Comparison of ENCODE assay signal across 9 cellular contexts in the genomic region with DNA sequence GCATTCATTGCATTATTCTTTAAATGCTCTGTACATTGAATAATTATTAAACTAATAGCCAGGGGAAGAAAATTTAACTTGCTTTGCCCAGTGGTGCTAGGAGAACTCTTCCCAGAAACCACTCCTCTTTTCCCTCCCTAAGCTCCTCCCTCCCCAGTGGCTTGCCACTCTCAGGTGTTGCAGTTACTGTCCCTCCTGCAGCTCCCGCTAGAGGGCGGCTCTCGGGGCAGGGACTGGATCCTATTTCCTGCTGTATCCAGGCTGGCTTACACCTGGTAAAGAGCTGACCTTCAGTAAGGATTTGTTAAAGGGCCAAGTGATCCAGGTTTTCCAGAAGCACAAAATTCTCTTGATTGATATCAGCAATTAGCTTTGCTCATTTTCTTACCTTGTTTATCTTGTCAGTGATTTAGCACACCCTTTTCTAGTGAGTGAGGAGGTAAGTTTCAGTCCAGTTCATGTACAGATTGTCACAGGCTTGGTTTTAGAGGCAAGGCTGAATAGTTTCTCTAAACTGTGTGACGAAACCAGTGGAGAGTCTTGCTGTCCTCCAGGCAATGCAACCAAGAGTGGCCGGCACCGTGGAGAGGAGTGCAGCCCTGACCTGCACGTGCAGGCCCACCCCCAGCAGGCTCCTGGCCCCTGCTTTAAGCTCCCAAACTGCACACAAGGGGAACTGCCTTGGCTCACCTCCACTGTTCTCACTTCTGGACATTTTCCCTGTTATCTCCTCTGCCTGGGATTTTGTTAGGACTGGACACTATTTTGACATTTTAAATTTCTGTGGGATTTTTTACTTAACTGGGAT.
DNase-seq lines count a peak whose midpoint lies in the region; ATAC-seq and TF ChIP-seq lines count a peak whose summit lies in the region.
"Had no signal": no experiment of that assay in that cellular context is flagged by ENCODE, and none has a peak within 500 bp of the region (broad histone marks: within the 10 kb centered on the region; RNA-seq: fewer than 3 reads in every experiment).

No MANE protein-coding gene starts in this region.

- peaks cover 24% of the 10 kb centered on the region for H3K4me1 Mint-ChIP-seq in progenitor cell of endocrine pancreas (ENCODE audit: low read depth)
- H3K4me1 Mint-ChIP-seq: CD4-positive, CD25-positive, alpha-beta regulatory T cell had no signal

- H3K4me3 ChIP-seq in SJCRH30: no peak overlapping the region

- no peaks in the 10 kb centered on the region for H3K36me3 ChIP-seq in SJCRH30

- H3K36me3 Mint-ChIP-seq in progenitor cell of endocrine pancreas (ENCODE audit: insufficient read depth): no peaks in the 10 kb centered on the region
- H3K36me3 Mint-ChIP-seq: CD4-positive, CD25-positive, alpha-beta regulatory T cell had no signal

- no peaks in the 10 kb centered on the region for H3K27me3 ChIP-seq in SJCRH30

- peak; percentile 97 for TF ChIP-seq CTCF in LNCAP (IDR thresholded peaks at IDR 0.05)
- TF ChIP-seq CTCF in progenitor cell of endocrine pancreas (IDR thresholded peaks at IDR 0.05; ENCODE audit: unreplicated experiment): peak; percentile 92

- H3K9me3 Mint-ChIP-seq in progenitor cell of endocrine pancreas (ENCODE audit: low read depth): no peaks in the 10 kb centered on the region

- peaks cover 25% of the 10 kb centered on the region for H3K27me3 Mint-ChIP-seq in progenitor cell of endocrine pancreas
- H3K27me3 Mint-ChIP-seq: CD4-positive, CD25-positive, alpha-beta regulatory T cell had no signal

- ATAC-seq in GM21737 (IDR thresholded peaks at IDR 0.05; ENCODE audit: unreplicated experiment): peak; percentile 75
- ATAC-seq in esophagus mucosa: peak; percentile 91

- peaks cover 21% of the 10 kb centered on the region for H3K4me1 ChIP-seq in SJCRH30

- H3K27ac Mint-ChIP-seq in progenitor cell of endocrine pancreas: peak overlapping the region; percentile 36
- H3K27ac Mint-ChIP-seq: CD4-positive, CD25-positive, alpha-beta regulatory T cell had no signal

- no peak overlapping the region for H3K27ac ChIP-seq in SJCRH30

- DNase-seq in NCI-H524 (lab: John Stamatoyannopoulos, UW) (peak; percentile 23 to 72), NCI-H524 treated with DMSO at 0.1 percent for 48 hours (lab: John Stamatoyannopoulos, UW) (no peak), SJCRH30 (peak; percentile 68 to 81), progenitor cell of endocrine pancreas (ENCODE audit: low spot score, unreplicated experiment) (peak; percentile 77), inferior parietal cortex (ENCODE audit: extremely low spot score) (no peak)

- H3K4me3 Mint-ChIP-seq in progenitor cell of endocrine pancreas (ENCODE audit: low read depth): no peak overlapping the region
- H3K4me3 Mint-ChIP-seq: CD4-positive, CD25-positive, alpha-beta regulatory T cell had no signal

- H3K9me3 ChIP-seq in SJCRH30 (replicated peaks): no peaks in the 10 kb centered on the region

Comparison
In these comparisons a context has a peak if more than half of its experiments do, and no peak if none do; other contexts are left out.
1. DNase-seq: peak in NCI-H524 (2 of 2), SJCRH30 (2 of 2) and progenitor cell of endocrine pancreas (single experiment); none in NCI-H524 treated with DMSO at 0.1 percent for 48 hours (single experiment) and inferior parietal cortex (single experiment).